In the genomic region with DNA sequence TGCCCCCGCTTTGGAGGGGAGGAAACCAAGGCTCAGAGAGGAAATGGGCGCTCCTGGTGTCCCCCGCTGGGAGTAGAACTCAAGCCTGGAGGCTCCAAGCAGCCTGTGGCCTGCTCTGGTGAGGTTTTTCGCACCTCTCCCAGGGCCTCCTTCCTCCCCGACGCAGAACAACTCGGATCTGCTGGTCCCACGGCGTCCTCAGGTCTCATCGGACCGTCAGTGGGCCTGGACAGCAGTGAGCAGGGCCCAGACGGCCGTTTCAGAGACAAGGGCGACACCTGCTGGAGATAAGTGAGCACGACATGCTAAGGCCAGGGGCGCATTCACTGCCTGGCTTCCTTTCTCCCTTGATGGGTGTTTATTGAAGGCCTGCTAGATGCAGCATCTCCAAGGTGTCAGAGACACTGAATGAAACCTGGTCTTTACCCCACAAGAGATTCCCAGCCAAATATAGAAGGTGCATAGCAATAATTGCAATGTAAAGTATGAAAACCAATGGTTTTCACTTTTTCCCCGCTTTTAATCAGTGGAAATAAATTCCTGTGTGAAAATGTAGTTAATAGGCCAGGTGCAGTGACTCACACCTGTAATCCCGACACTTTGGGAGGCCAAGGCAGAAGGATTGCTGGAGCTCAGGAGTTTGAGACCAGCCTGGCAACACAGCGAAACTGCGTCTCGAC, we compare ENCODE assay signal across 8 cellular contexts. TPM values are rescaled to one million over a fixed set of nuclear protein-coding genes. Genes with fewer than 3 reads are reported as not detected.
DNase-seq lines count a peak whose midpoint lies in the region; ATAC-seq, FAIRE-seq and TF ChIP-seq lines count a peak whose summit lies in the region.

No MANE protein-coding gene starts in this region.

- POLR2A ChIA-PET in CD4-positive, alpha-beta T cell (lab: Charles Lee) = no interaction called here

- H3K4me3 Mint-ChIP-seq in CD4-positive, alpha-beta T cell = no peak overlapping the region
- H3K4me3 Mint-ChIP-seq in activated T-cell treated with anti-CD3 and anti-CD28 coated beads, Interleukin-2, amount 50 U/mL, for 4 hours = no peak overlapping the region

- H3K18ac ChIP-seq in neuronal stem cell (ENCODE audit: low read length) = peak overlapping the region; percentile 73

- no peak overlapping the region for H3K4ac ChIP-seq in neuronal stem cell (ENCODE audit: low read length)

- no peak overlapping the region for H4K8ac ChIP-seq in neuronal stem cell (ENCODE audit: low read depth, low read length)

- H2BK5ac ChIP-seq in neuronal stem cell (ENCODE audit: low read length) = no peak overlapping the region

- H3K36me3 ChIP-seq in Karpas-422 (ENCODE audit: insufficient read depth, low read length) (no peaks in the 10 kb centered on the region), neuronal stem cell (replicated peaks in 1 of 2; ENCODE audit: control insufficient read depth in 2 of 2, insufficient read depth in 2 of 2, low read length in 2 of 2) (no peaks in the 10 kb centered on the region)

- H3K4me3 ChIP-seq in Karpas-422 (ENCODE audit: low read length) (no peak overlapping the region), fibroblast of the aortic adventitia (ENCODE audit: low read depth, low read length) (no peak overlapping the region), neuronal stem cell (ENCODE audit: low read length in 2 of 2) (no peak overlapping the region)

- no peak overlapping the region for H3K27ac Mint-ChIP-seq in CD4-positive, alpha-beta T cell

- no peaks in the 10 kb centered on the region for H4K20me1 ChIP-seq in Karpas-422 (ENCODE audit: insufficient read depth, low read depth, low read length)

- H3K9ac ChIP-seq in Karpas-422 (ENCODE audit: low read length) (no peak overlapping the region), neuronal stem cell (ENCODE audit: low read depth, low read length, poor library complexity) (no peak overlapping the region)

- no peak overlapping the region for H3K27ac ChIP-seq in CD4-positive, alpha-beta T cell (ENCODE audit: low read depth, low read length)
- no peak overlapping the region for H3K27ac ChIP-seq in Karpas-422 (ENCODE audit: low read length)
- H3K27ac ChIP-seq in neuronal stem cell (replicated peaks; ENCODE audit: low read length) = no peak overlapping the region
- H3K27ac ChIP-seq in substantia nigra (ENCODE audit: low read depth, low read length, poor library complexity, severe bottlenecking) = no peak overlapping the region

- DNase-seq in CD4-positive, alpha-beta T cell = peak; percentile 39 to 74 (median 62)
- DNase-seq in Karpas-422 = peak; percentile 86
- peak; percentile 54 for DNase-seq in RCC 7860 (ENCODE audit: low spot score)
- DNase-seq in activated T-cell treated with anti-CD3 and anti-CD28 coated beads, Interleukin-2, amount 50 U/mL, for 4 hours = peak; percentile 66
- DNase-seq in fibroblast of the aortic adventitia (ENCODE audit: low read depth) = peak; percentile 72
- DNase-seq in neuronal stem cell (ENCODE audit: low spot score) = peak; percentile 79
- peak in 47 of 49 donors; percentile 6 to 80 (median 53) for DNase-seq in substantia nigra (lab: John Stamatoyannopoulos, UW)

- H2BK120ac ChIP-seq in neuronal stem cell (ENCODE audit: low read depth, low read length) = no peak overlapping the region

- H2BK15ac ChIP-seq in neuronal stem cell (ENCODE audit: low read length) = no peak overlapping the region

- H2AFZ ChIP-seq in Karpas-422 (ENCODE audit: low read length) (no peak overlapping the region), neuronal stem cell (ENCODE audit: low read length) (peak overlapping the region; percentile 64)

- H3K9me2 ChIP-seq in Karpas-422 (replicated peaks; ENCODE audit: insufficient read depth, low read length) = no peaks in the 10 kb centered on the region

- CTCF ChIA-PET in CD4-positive, alpha-beta T cell (lab: Charles Lee) = interaction anchor here (0.8 kb wide), 1 partner anchor 78 kb away, joined by 3 read pairs; no protein-coding TSS in a partner anchor

- H3K27me3 Mint-ChIP-seq in CD4-positive, alpha-beta T cell = no peaks in the 10 kb centered on the region
- no peaks in the 10 kb centered on the region for H3K27me3 Mint-ChIP-seq in activated T-cell treated with anti-CD3 and anti-CD28 coated beads, Interleukin-2, amount 50 U/mL, for 4 hours (ENCODE audit: low read depth)

- H3K36me3 Mint-ChIP-seq in CD4-positive, alpha-beta T cell (ENCODE audit: low read depth) = no peaks in the 10 kb centered on the region
- no peaks in the 10 kb centered on the region for H3K36me3 Mint-ChIP-seq in activated T-cell treated with anti-CD3 and anti-CD28 coated beads, Interleukin-2, amount 50 U/mL, for 4 hours (ENCODE audit: insufficient read depth)

- H3K79me1 ChIP-seq in neuronal stem cell (ENCODE audit: low read depth, low read length) = no peaks in the 10 kb centered on the region

- no peaks in the 10 kb centered on the region for H3K27me3 ChIP-seq in CD4-positive, alpha-beta T cell (ENCODE audit: control insufficient read depth, insufficient read depth, low read length)
- H3K27me3 ChIP-seq in Karpas-422 (ENCODE audit: low read length) (no peaks in the 10 kb centered on the region), neuronal stem cell (ENCODE audit: control insufficient read depth in 3 of 3, insufficient read depth in 3 of 3, low read depth in 1 of 3, low read length in 3 of 3) (no peaks in the 10 kb centered on the region)

- no peak overlapping the region for H3K4me2 ChIP-seq in Karpas-422 (ENCODE audit: low read depth, low read length, poor library complexity, severe bottlenecking)
- H3K4me2 ChIP-seq in neuronal stem cell (ENCODE audit: insufficient read depth, low read length, poor library complexity, severe bottlenecking) = no peak overlapping the region

- no peak overlapping the region for H2BK12ac ChIP-seq in neuronal stem cell (ENCODE audit: low read length)

- H2AK5ac ChIP-seq in neuronal stem cell (ENCODE audit: low read depth, low read length) = no peak overlapping the region

- no peaks in the 10 kb centered on the region for H3K79me2 ChIP-seq in Karpas-422 (ENCODE audit: low read length)

- ATAC-seq in CD4-positive, alpha-beta T cell (ENCODE audit: poor library complexity) = peak; percentile 88
- peak; percentile 84 for ATAC-seq in GM21381 (IDR thresholded peaks at IDR 0.05; ENCODE audit: unreplicated experiment)
- peak; percentile 88 to 91 for ATAC-seq in activated T-cell treated with anti-CD3 and anti-CD28 coated beads, Interleukin-2, amount 50 U/mL, for 4 hours

- no peak overlapping the region for H3K14ac ChIP-seq in neuronal stem cell (ENCODE audit: low read length)

- peak; percentile 96 for TF ChIP-seq CTCF in CD4-positive, alpha-beta T cell (IDR thresholded peaks at IDR 0.05)
- TF ChIP-seq CTCF in fibroblast of the aortic adventitia (IDR thresholded peaks at IDR 0.05; ENCODE audit: insufficient read depth, low read length) = peak; percentile 89

- no peaks in the 10 kb centered on the region for H3K9me3 ChIP-seq in CD4-positive, alpha-beta T cell (ENCODE audit: control insufficient read depth, low read length)
- H3K9me3 ChIP-seq in Karpas-422 (ENCODE audit: low read length) (no peaks in the 10 kb centered on the region), neuronal stem cell (replicated peaks in 1 of 2; ENCODE audit: control insufficient read depth in 2 of 2, insufficient read depth in 1 of 2, low read depth in 1 of 2, low read length in 2 of 2) (no peaks in the 10 kb centered on the region)

- no peak for FAIRE-seq in RCC 7860 (lab: Jason Lieb, UNC)

- no peak overlapping the region for H3K23ac ChIP-seq in neuronal stem cell (ENCODE audit: low read depth, low read length, poor library complexity)

- no peak overlapping the region for H4K91ac ChIP-seq in neuronal stem cell (ENCODE audit: low read depth, low read length, poor library complexity)

- WGBS in neuronal stem cell (ENCODE audit: extremely low coverage in 2 of 2, insufficient read length in 2 of 2, insufficient replicate concordance in 1 of 2), 2 donors = no CpG with 5 or more reads among the region's 21 CpGs

- no peaks in the 10 kb centered on the region for H3K9me3 Mint-ChIP-seq in CD4-positive, alpha-beta T cell
- no peaks in the 10 kb centered on the region for H3K9me3 Mint-ChIP-seq in activated T-cell treated with anti-CD3 and anti-CD28 coated beads, Interleukin-2, amount 50 U/mL, for 4 hours

- H3K4me1 ChIP-seq in Karpas-422 (ENCODE audit: low read length) = no peaks in the 10 kb centered on the region
- peaks cover 0 to 7% of the 10 kb centered on the region in 2 donors for H3K4me1 ChIP-seq in neuronal stem cell (ENCODE audit: control insufficient read depth in 2 of 2, insufficient read depth in 1 of 2, low read depth in 1 of 2, low read length in 2 of 2)

- intact Hi-C loops in CD4-positive, alpha-beta T cell (cut with DNase I, micrococcal nuclease) = loop anchor here (1.0 to 5.0 kb wide), 5 partner anchors 252 to 1229 kb away; no protein-coding TSS in a partner anchor

- no peaks in the 10 kb centered on the region for H3K4me1 Mint-ChIP-seq in CD4-positive, alpha-beta T cell (ENCODE audit: low read depth)
- H3K4me1 Mint-ChIP-seq in activated T-cell treated with anti-CD3 and anti-CD28 coated beads, Interleukin-2, amount 50 U/mL, for 4 hours (ENCODE audit: low read depth) = no peaks in the 10 kb centered on the region

RNA-seq across cellular contexts. Expression of gene CD82, which starts 26.9 kb away (rescaled TPM):
- total RNA-seq in CD4-positive, alpha-beta T cell = 10 to 100 TPM; 33.8 to 37.3 TPM
- 22.2 and 39.5 TPM in 2 replicates for total RNA-seq in Karpas-422 (2014; rRNA removed; shearing (Covaris generic); ENCODE audit: low replicate concordance)
- total RNA-seq in activated T-cell treated with anti-CD3 and anti-CD28 coated beads, Interleukin-2, amount 50 U/mL, for 4 hours = 100 to 1,000 TPM; 364 to 594 (median 428) TPM
- 2.6 and 4.5 TPM in 2 replicates for total RNA-seq in fibroblast of the aortic adventitia (ENCODE audit: low replicate concordance)
- polyA plus RNA-seq in neuronal stem cell (2013, experiment 1 of 2) = 51.9 TPM
- polyA plus RNA-seq in neuronal stem cell (2013, experiment 2 of 2) = 51.1 TPM
